Comparison of ENCODE assay signal across 13 cellular contexts in the genomic region with DNA sequence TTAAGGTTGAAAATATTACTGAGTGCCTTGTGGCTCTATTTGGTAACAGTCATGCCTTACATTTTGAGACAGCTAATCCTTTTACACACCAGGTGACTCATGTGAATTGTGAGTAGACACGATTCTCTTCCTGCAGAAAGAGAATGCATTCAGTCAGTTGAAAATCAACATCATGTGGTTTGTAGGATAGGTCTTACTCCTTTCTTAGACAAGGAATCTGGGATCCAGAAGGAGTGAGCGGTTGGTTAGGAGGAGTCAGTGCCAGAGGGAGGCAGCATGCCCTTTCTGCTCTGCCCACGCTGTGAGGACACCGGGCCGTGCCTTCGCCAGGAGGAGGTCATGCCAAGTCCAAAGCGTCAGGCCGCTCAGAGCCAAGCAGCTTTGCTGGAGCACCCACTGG. TPM values are rescaled to one million over a fixed set of nuclear protein-coding genes. Genes with fewer than 3 reads are reported as not detected.
DNase-seq lines count a peak whose midpoint lies in the region; ATAC-seq and TF ChIP-seq lines count a peak whose summit lies in the region.
"Had no signal": no experiment of that assay in that cellular context is flagged by ENCODE, and none has a peak within 500 bp of the region (broad histone marks: within the 10 kb centered on the region; RNA-seq: fewer than 3 reads in every experiment).

No MANE protein-coding gene starts in this region.

- no peaks in the 10 kb centered on the region for H3K36me3 ChIP-seq in GM23338 (ENCODE audit: insufficient read depth)
- no peaks in the 10 kb centered on the region for H3K36me3 ChIP-seq in RWPE2 (ENCODE audit: low read depth)
- H3K36me3 ChIP-seq: thoracic aorta had no signal

- H2AFZ ChIP-seq in GM23338: no peak overlapping the region

- no peaks in the 10 kb centered on the region for H3F3A ChIP-seq in GM23338 (replicated peaks; ENCODE audit: low read depth)

- ATAC-seq in GM23338 (no peak), RWPE2 (ENCODE audit: low read depth) (peak; percentile 91), HG03025 (IDR thresholded peaks at IDR 0.05; ENCODE audit: low FRiP score, unreplicated experiment) (no peak), GM18861 (IDR thresholded peaks at IDR 0.05; ENCODE audit: unreplicated experiment) (no peak)
- ATAC-seq: effector memory CD8-positive, alpha-beta T cell had no signal

- no peaks in the 10 kb centered on the region for H3K36me3 Mint-ChIP-seq in GM23338 (ENCODE audit: low read depth)

- no peak overlapping the region for H3K4me3 Mint-ChIP-seq in GM23338
- H3K4me3 Mint-ChIP-seq: effector memory CD8-positive, alpha-beta T cell had no signal

- H3K27me3 ChIP-seq in GM23338 (ENCODE audit: insufficient read depth): no peaks in the 10 kb centered on the region
- no peaks in the 10 kb centered on the region for H3K27me3 ChIP-seq in RWPE2 (ENCODE audit: insufficient read depth, poor library complexity, severe bottlenecking)

- no peak overlapping the region for H3K27ac Mint-ChIP-seq in GM23338
- H3K27ac Mint-ChIP-seq: effector memory CD8-positive, alpha-beta T cell had no signal

- H3K79me2 ChIP-seq in GM23338 (replicated peaks; ENCODE audit: insufficient read depth): peaks cover 46% of the 10 kb centered on the region

- TF ChIP-seq CTCF in GM23338 (conservative IDR thresholded peaks at IDR 0.05; ENCODE audit: low read depth in 2 of 2) (no peak), RWPE2 (IDR thresholded peaks at IDR 0.05; ENCODE audit: poor library complexity, severe bottlenecking) (no peak), fibroblast of villous mesenchyme (IDR thresholded peaks at IDR 0.05; ENCODE audit: insufficient read depth, low read depth, low read length) (no peak)

- H3K4me1 ChIP-seq in GM23338 (ENCODE audit: insufficient read depth) (peaks cover 62% of the 10 kb centered on the region), RWPE2 (ENCODE audit: insufficient read depth, poor library complexity, severe bottlenecking) (peaks cover 14% of the 10 kb centered on the region)

- H3K9me2 ChIP-seq in GM23338 (ENCODE audit: insufficient read depth): no peaks in the 10 kb centered on the region

- H3K9me3 Mint-ChIP-seq in GM23338: no peaks in the 10 kb centered on the region
- H3K9me3 Mint-ChIP-seq: effector memory CD8-positive, alpha-beta T cell had no signal

- H3K4me3 ChIP-seq in GM23338 (no peak overlapping the region), RWPE2 (ENCODE audit: severe bottlenecking) (no peak overlapping the region), fibroblast of villous mesenchyme (ENCODE audit: low read depth, low read length) (no peak overlapping the region)
- H3K4me3 ChIP-seq: thoracic aorta had no signal

- H3K9me3 ChIP-seq in RWPE2 (ENCODE audit: severe bottlenecking): no peaks in the 10 kb centered on the region
- H3K9me3 ChIP-seq: thoracic aorta had no signal

- H3K27ac ChIP-seq in GM23338 (ENCODE audit: low read depth) (0 out of 2 replicates have a peak overlapping the region, but pooled peaks have one; percentile 17), RWPE2 (ENCODE audit: poor library complexity, severe bottlenecking) (peak overlapping the region; percentile 7)
- H3K27ac ChIP-seq: thoracic aorta had no signal

- H3K27me3 Mint-ChIP-seq in GM23338 (ENCODE audit: insufficient read depth, low read depth, poor library complexity): peaks cover 5% of the 10 kb centered on the region
- H3K27me3 Mint-ChIP-seq: effector memory CD8-positive, alpha-beta T cell had no signal

- no peak for DNase-seq in GM23338 (ENCODE audit: low spot score)
- no peak for DNase-seq in RWPE2 (ENCODE audit: low spot score)
- peak; percentile 33 for DNase-seq in fibroblast of villous mesenchyme (ENCODE audit: low read depth)
- peak; percentile 29 for DNase-seq in pons (ENCODE audit: low spot score)
- DNase-seq in 8988T: no peak
- DNase-seq in NCI-H345 treated with DMSO at 0.1 percent for 48 hours (lab: John Stamatoyannopoulos, UW; ENCODE audit: unreplicated experiment): no peak
- DNase-seq: activated gamma-delta T cell treated with Interleukin-2 at 50 U/mL for 16 hours; DMS79; effector memory CD8-positive, alpha-beta T cell; NCI-H69 had no signal

- H4K20me1 ChIP-seq in GM23338 (replicated peaks; ENCODE audit: insufficient read depth): no peaks in the 10 kb centered on the region

- H3K4me2 ChIP-seq in GM23338: no peak overlapping the region

- H3K4me1 Mint-ChIP-seq in GM23338: peaks cover 55% of the 10 kb centered on the region

TF ChIP-seq in GM23338, 12 proteins besides CTCF, POLR2A, EP300 and RAD21 (continues in another document):
- no peak for TF ChIP-seq ZNF462 (CRISPR knock-in tag; IDR thresholded peaks at IDR 0.05)
- TF ChIP-seq POLR2AphosphoS5 (IDR thresholded peaks at IDR 0.05; ENCODE audit: low read depth): no peak
- TF ChIP-seq EZH2 (IDR thresholded peaks at IDR 0.05; ENCODE audit: low read depth, unreplicated experiment): no peak
- TF ChIP-seq ZNF331 (CRISPR knock-in tag; IDR thresholded peaks at IDR 0.05; ENCODE audit: low read depth): no peak
- TF ChIP-seq EZH2phosphoT487 (IDR thresholded peaks at IDR 0.05; ENCODE audit: unreplicated experiment): no peak
- no peak for TF ChIP-seq CREB1 (CRISPR knock-in tag; IDR thresholded peaks at IDR 0.05; ENCODE audit: low read depth)
- TF ChIP-seq STAT1 (IDR thresholded peaks at IDR 0.05; ENCODE audit: unreplicated experiment): no peak
- TF ChIP-seq NANOG (IDR thresholded peaks at IDR 0.05; ENCODE audit: borderline replicate concordance): no peak

RNA-seq across cellular contexts. Expression of gene TRAF3, which starts 47.6 kb away (rescaled TPM):
- 9.3 and 10.8 TPM in 2 replicates for total RNA-seq in GM23338 (2014; rRNA removed; shearing (Covaris generic))
- polyA plus RNA-seq in GM23338 (2016; fragmentation: Nextera tagmentation; extraction: Ambion mirVana): 3.5 and 3.7 TPM in 2 replicates
- total RNA-seq in fibroblast of villous mesenchyme: 16.1 and 30.7 TPM in 2 replicates

Comparison
In these comparisons a context has a peak if more than half of its experiments do, and no peak if none do; other contexts are left out.
1. DNase-seq: peak in fibroblast of villous mesenchyme (single experiment) and pons (single experiment); none in GM23338 (single experiment), RWPE2 (single experiment), 8988T (single experiment) and NCI-H345 treated with DMSO at 0.1 percent for 48 hours (single experiment).